Comparison of ENCODE assay signal across 12 cellular contexts in genomic region chr1:108719654-108720435, GRCh38. TPM values are rescaled to one million over a fixed set of nuclear protein-coding genes. Genes with fewer than 3 reads are reported as not detected.
DNase-seq lines count a peak whose midpoint lies in the region; ATAC-seq and TF ChIP-seq lines count a peak whose summit lies in the region.
"Had no signal": no experiment of that assay in that cellular context is flagged by ENCODE, and none has a peak within 500 bp of the region (broad histone marks: within the 10 kb centered on the region; RNA-seq: fewer than 3 reads in every experiment).

No MANE protein-coding gene starts in this region.

- H3K27ac Mint-ChIP-seq in activated naive CD8-positive, alpha-beta T cell treated with anti-CD3 and anti-CD28 coated beads, Interleukin-2, amount 50 U/mL, for 24 hours = no peak overlapping the region
- no peak overlapping the region for H3K27ac Mint-ChIP-seq in activated naive CD8-positive, alpha-beta T cell treated with anti-CD3 and anti-CD28 coated beads for 36 hours
- H3K27ac Mint-ChIP-seq in natural killer cell = no peak overlapping the region
- H3K27ac Mint-ChIP-seq: progenitor cell of endocrine pancreas; stimulated activated naive CD8-positive, alpha-beta T cell treated with anti-CD3 and anti-CD28 coated beads, Interleukin-15, amount 100 ng/mL, for 72 hours had no signal

- H3K36me3 Mint-ChIP-seq in activated naive CD8-positive, alpha-beta T cell treated with anti-CD3 and anti-CD28 coated beads, Interleukin-2, amount 50 U/mL, for 24 hours (ENCODE audit: low read depth) = no peaks in the 10 kb centered on the region
- H3K36me3 Mint-ChIP-seq in activated naive CD8-positive, alpha-beta T cell treated with anti-CD3 and anti-CD28 coated beads for 36 hours = no peaks in the 10 kb centered on the region
- no peaks in the 10 kb centered on the region for H3K36me3 Mint-ChIP-seq in natural killer cell

- no peak for DNase-seq in activated naive CD8-positive, alpha-beta T cell treated with anti-CD3 and anti-CD28 coated beads, Interleukin-2, amount 50 U/mL, for 24 hours
- DNase-seq in activated naive CD8-positive, alpha-beta T cell treated with anti-CD3 and anti-CD28 coated beads for 36 hours = no peak
- DNase-seq in SJSA1 (ENCODE audit: low read depth in 1 of 2, low spot score in 2 of 2) (peak; percentile 76 to 80), fibroblast of peridontal ligament (ENCODE audit: extremely low read depth) (peak; percentile 79), stromal cell of bone marrow (ENCODE audit: low read depth) (peak; percentile 84), NCI-H510A treated with DMSO at 0.1 percent for 48 hours (lab: John Stamatoyannopoulos, UW) (no peak), natural killer cell (no peak)
- DNase-seq: esophagus squamous epithelium; stimulated activated naive CD8-positive, alpha-beta T cell treated with anti-CD3 and anti-CD28 coated beads, Interleukin-15, amount 100 ng/mL, for 72 hours had no signal

- H3K4me1 ChIP-seq in SJSA1 (replicated peaks) = peaks cover 14% of the 10 kb centered on the region
- H3K4me1 ChIP-seq: esophagus squamous epithelium had no signal

- no peaks in the 10 kb centered on the region for H3K4me1 Mint-ChIP-seq in activated naive CD8-positive, alpha-beta T cell treated with anti-CD3 and anti-CD28 coated beads, Interleukin-2, amount 50 U/mL, for 24 hours
- no peaks in the 10 kb centered on the region for H3K4me1 Mint-ChIP-seq in activated naive CD8-positive, alpha-beta T cell treated with anti-CD3 and anti-CD28 coated beads for 36 hours
- H3K4me1 Mint-ChIP-seq in natural killer cell = no peaks in the 10 kb centered on the region
- H3K4me1 Mint-ChIP-seq: stimulated activated naive CD8-positive, alpha-beta T cell treated with anti-CD3 and anti-CD28 coated beads, Interleukin-15, amount 100 ng/mL, for 72 hours had no signal

- no peak overlapping the region for H3K4me3 Mint-ChIP-seq in activated naive CD8-positive, alpha-beta T cell treated with anti-CD3 and anti-CD28 coated beads, Interleukin-2, amount 50 U/mL, for 24 hours
- H3K4me3 Mint-ChIP-seq in activated naive CD8-positive, alpha-beta T cell treated with anti-CD3 and anti-CD28 coated beads for 36 hours = no peak overlapping the region
- H3K4me3 Mint-ChIP-seq in natural killer cell = no peak overlapping the region
- H3K4me3 Mint-ChIP-seq: stimulated activated naive CD8-positive, alpha-beta T cell treated with anti-CD3 and anti-CD28 coated beads, Interleukin-15, amount 100 ng/mL, for 72 hours had no signal

- no peaks in the 10 kb centered on the region for H3K9me3 Mint-ChIP-seq in activated naive CD8-positive, alpha-beta T cell treated with anti-CD3 and anti-CD28 coated beads, Interleukin-2, amount 50 U/mL, for 24 hours
- H3K9me3 Mint-ChIP-seq in activated naive CD8-positive, alpha-beta T cell treated with anti-CD3 and anti-CD28 coated beads for 36 hours = no peaks in the 10 kb centered on the region
- H3K9me3 Mint-ChIP-seq in natural killer cell = no peaks in the 10 kb centered on the region
- H3K9me3 Mint-ChIP-seq: stimulated activated naive CD8-positive, alpha-beta T cell treated with anti-CD3 and anti-CD28 coated beads, Interleukin-15, amount 100 ng/mL, for 72 hours had no signal

- H3K27me3 Mint-ChIP-seq in activated naive CD8-positive, alpha-beta T cell treated with anti-CD3 and anti-CD28 coated beads, Interleukin-2, amount 50 U/mL, for 24 hours = peaks cover 6% of the 10 kb centered on the region
- H3K27me3 Mint-ChIP-seq in activated naive CD8-positive, alpha-beta T cell treated with anti-CD3 and anti-CD28 coated beads for 36 hours = no peaks in the 10 kb centered on the region
- H3K27me3 Mint-ChIP-seq in natural killer cell (ENCODE audit: low read depth in 2 of 2) = peaks cover 5 to 7% of the 10 kb centered on the region in 2 donors
- H3K27me3 Mint-ChIP-seq: stimulated activated naive CD8-positive, alpha-beta T cell treated with anti-CD3 and anti-CD28 coated beads, Interleukin-15, amount 100 ng/mL, for 72 hours had no signal

- intact Hi-C loops in natural killer cell (cut with micrococcal nuclease) = no loop called here

- H3K27ac ChIP-seq in SJSA1 = peak overlapping the region; percentile 28
- H3K27ac ChIP-seq: C4-2B, esophagus squamous epithelium had no signal

- no peaks in the 10 kb centered on the region for H3K27me3 ChIP-seq in SJSA1 (replicated peaks)

- peak; percentile 49 for ATAC-seq in activated naive CD8-positive, alpha-beta T cell treated with anti-CD3 and anti-CD28 coated beads, Interleukin-2, amount 50 U/mL, for 24 hours
- no peak for ATAC-seq in GM21825 (IDR thresholded peaks at IDR 0.05; ENCODE audit: unreplicated experiment)
- ATAC-seq in natural killer cell = no peak
- ATAC-seq: stimulated activated naive CD8-positive, alpha-beta T cell treated with anti-CD3 and anti-CD28 coated beads, Interleukin-15, amount 100 ng/mL, for 72 hours had no signal

- no peaks in the 10 kb centered on the region for H3K9me3 ChIP-seq in SJSA1 (replicated peaks)
- H3K9me3 ChIP-seq: esophagus squamous epithelium had no signal

- H3K4me3 ChIP-seq in SJSA1 = no peak overlapping the region
- H3K4me3 ChIP-seq: esophagus squamous epithelium had no signal

- TF ChIP-seq CTCF in natural killer cell (IDR thresholded peaks at IDR 0.05) = no peak

- H3K36me3 ChIP-seq in SJSA1 = no peaks in the 10 kb centered on the region
- H3K36me3 ChIP-seq: esophagus squamous epithelium had no signal

RNA-seq across cellular contexts. Expression of gene FNDC7, which starts 7.1 kb away (rescaled TPM):
- total RNA-seq in activated naive CD8-positive, alpha-beta T cell treated with anti-CD3 and anti-CD28 coated beads for 36 hours = not detected
- not detected in 2 replicates for total RNA-seq in SJSA1 (2014; rRNA removed; shearing (Covaris generic))
- total RNA-seq in natural killer cell = under 1 TPM in 2 of 3 donors, not detected in 1; 0.14 to 0.43 TPM
- total RNA-seq: esophagus squamous epithelium, progenitor cell of endocrine pancreas had no signal

RNA-seq across cellular contexts. Expression of gene STXBP3, which starts 26.6 kb away (rescaled TPM):
- total RNA-seq in activated naive CD8-positive, alpha-beta T cell treated with anti-CD3 and anti-CD28 coated beads for 36 hours = 10 to 100 TPM; 31.8 to 34.0 TPM
- total RNA-seq in SJSA1 (2014; rRNA removed; shearing (Covaris generic)) = 48.5 and 56.8 TPM in 2 replicates
- 10 to 100 TPM; 63.1 to 71.4 (median 69.2) TPM for total RNA-seq in natural killer cell

RNA-seq across cellular contexts. Expression of gene PRPF38B, which starts 27.7 kb away (rescaled TPM):
- total RNA-seq in activated naive CD8-positive, alpha-beta T cell treated with anti-CD3 and anti-CD28 coated beads for 36 hours = 10 to 100 TPM; 66.8 to 71.5 TPM
- 9.1 and 22.1 TPM in 2 replicates for total RNA-seq in SJSA1 (2014; rRNA removed; shearing (Covaris generic))
- total RNA-seq in natural killer cell = 100 to 1,000 TPM; 115 to 158 (median 156) TPM

RNA-seq across cellular contexts. Expression of gene HENMT1, which starts 59.0 kb away (rescaled TPM):
- 10 to 100 TPM; 26.1 to 26.4 TPM for total RNA-seq in activated naive CD8-positive, alpha-beta T cell treated with anti-CD3 and anti-CD28 coated beads for 36 hours
- 0.58 TPM in 1 of 2 replicates, not detected in the other for total RNA-seq in SJSA1 (2014; rRNA removed; shearing (Covaris generic))
- total RNA-seq in natural killer cell = 10 to 100 TPM; 26.9 to 41.5 (median 30.6) TPM

Comparison
In these comparisons a context has a peak if more than half of its experiments do, and no peak if none do; other contexts are left out.
1. DNase-seq: peak in SJSA1 (2 of 2), fibroblast of peridontal ligament (single experiment) and stromal cell of bone marrow (single experiment); none in activated naive CD8-positive, alpha-beta T cell treated with anti-CD3 and anti-CD28 coated beads, Interleukin-2, amount 50 U/mL, for 24 hours (single experiment), activated naive CD8-positive, alpha-beta T cell treated with anti-CD3 and anti-CD28 coated beads for 36 hours (single experiment), NCI-H510A treated with DMSO at 0.1 percent for 48 hours (single experiment) and natural killer cell (single experiment).